Comparison of ENCODE assay signal across 15 cellular contexts in genomic region chr9:136374183-136374575, GRCh38. TPM values are rescaled to one million over a fixed set of nuclear protein-coding genes. Genes with fewer than 3 reads are reported as not detected.
DNase-seq lines count a peak whose midpoint lies in the region; ATAC-seq and TF ChIP-seq lines count a peak whose summit lies in the region.
"Had no signal": no experiment of that assay in that cellular context is flagged by ENCODE, and none has a peak within 500 bp of the region (broad histone marks: within the 10 kb centered on the region; RNA-seq: fewer than 3 reads in every experiment).

No MANE protein-coding gene starts in this region.

- no peaks in the 10 kb centered on the region for H3K27me3 ChIP-seq in IMR-90 (ENCODE audit: control insufficient read depth, insufficient read depth, low read length)
- no peaks in the 10 kb centered on the region for H3K27me3 ChIP-seq in breast epithelium
- H3K27me3 ChIP-seq in neutrophil = no peaks in the 10 kb centered on the region
- H3K27me3 ChIP-seq: SJCRH30 had no signal

- H3K9ac ChIP-seq in IMR-90 (ENCODE audit: low read depth, low read length) = no peak overlapping the region
- H3K9ac ChIP-seq: GM23248, KMS-11 had no signal

- no peak overlapping the region for H2BK120ac ChIP-seq in IMR-90 (ENCODE audit: low read depth, low read length)

- CTCF ChIA-PET in IMR-90 (lab: Yijun Ruan, JAX) = interaction anchor here (1.2 kb wide), 1 partner anchor 61 kb away, joined by 4 read pairs; no protein-coding TSS in a partner anchor

- no peak overlapping the region for H3K4ac ChIP-seq in IMR-90 (ENCODE audit: low read depth, low read length)

- no peak overlapping the region for H3K23ac ChIP-seq in IMR-90 (ENCODE audit: low read depth, low read length)

- H3K56ac ChIP-seq in IMR-90 (ENCODE audit: extremely low read depth, insufficient read depth, low read length) = no peak overlapping the region

- TF ChIP-seq RAD21 in IMR-90 (IDR thresholded peaks at IDR 0.05; ENCODE audit: low read length) = no peak

- H2AK9ac ChIP-seq in IMR-90 (replicated peaks; ENCODE audit: low read depth, low read length, poor library complexity) = peak overlapping the region; percentile 45

- no peaks in the 10 kb centered on the region for H4K20me1 ChIP-seq in IMR-90 (ENCODE audit: insufficient read depth, low read length)

- DNase-seq in IMR-90 = no peak
- no peak for DNase-seq in breast epithelium (ENCODE audit: low spot score in 2 of 2)
- DNase-seq: CD4-positive, alpha-beta T cell; GM23248; NCI-H1048; NCI-H1436 treated with DMSO at 0.1 percent for 48 hours; NCI-H2081; NCI-H748 treated with DMSO at 0.1 percent for 48 hours; PC-3 had no signal

- no TSS peak for BruUV-seq in IMR-90 (replicated peaks; lab: Mats Ljungman, UMichigan)

- peak overlapping the region; percentile 9; the same call in 1 of the 2 replicates for H2AK5ac ChIP-seq in IMR-90 (ENCODE audit: low read depth, low read length)

- H2BK5ac ChIP-seq in IMR-90 (ENCODE audit: low read depth, low read length, poor library complexity, severe bottlenecking) = no peak overlapping the region

- H3K9me3 ChIP-seq in IMR-90 (ENCODE audit: control insufficient read depth, insufficient read depth, low read length) (no peaks in the 10 kb centered on the region), breast epithelium (no peaks in the 10 kb centered on the region), neutrophil (no peaks in the 10 kb centered on the region)
- H3K9me3 ChIP-seq: SJCRH30 had no signal

- intact Hi-C loops in IMR-90 (cut with micrococcal nuclease) (no loop called here), breast epithelium (cut with DNase I; ENCODE audit: low total_unique reads) (no loop called here)

- in situ Hi-C loops in IMR-90 (cut with MboI; ENCODE audit: low sequenced_read_pairs) = no loop called here

- peaks cover 9% of the 10 kb centered on the region for H3K9me1 ChIP-seq in IMR-90 (ENCODE audit: insufficient read depth, low read length)

- no peaks in the 10 kb centered on the region; a peak in 1 of 4 replicates for H3K79me1 ChIP-seq in IMR-90 (ENCODE audit: low read depth in 1 of 2, low read length in 2 of 2)

- ATAC-seq in IMR-90 (ENCODE audit: low read depth) = no peak
- ATAC-seq in GM18498 (IDR thresholded peaks at IDR 0.05; ENCODE audit: unreplicated experiment) = no peak
- ATAC-seq in HG02763 (IDR thresholded peaks at IDR 0.05; ENCODE audit: unreplicated experiment) = no peak
- ATAC-seq: HCT116, PC-3 had no signal

- 90% methylated on average over 7 of the region's 14 CpGs; no CpG with 5 or more reads in 1 of the 2 experiments for WGBS in IMR-90 (ENCODE audit: extremely low coverage in 2 of 2, insufficient read length in 1 of 2), 2 experiments

- no peak overlapping the region for H3K18ac ChIP-seq in IMR-90 (ENCODE audit: low read depth, low read length)

- H3K27ac ChIP-seq in IMR-90 (ENCODE audit: insufficient read depth, low read length) (no peak overlapping the region), breast epithelium (peak overlapping the region; percentile 19 to 61), neutrophil (peak overlapping the region; percentile 73)
- H3K27ac ChIP-seq: GM23248, KMS-11 had no signal

- no peak overlapping the region for H2BK20ac ChIP-seq in IMR-90 (ENCODE audit: low read depth, low read length)

- TF ChIP-seq POLR2A in IMR-90 (IDR thresholded peaks at IDR 0.05; ENCODE audit: low read depth, low read length) (no peak), breast epithelium (IDR thresholded peaks at IDR 0.05) (no peak)

- H3K4me3 ChIP-seq in IMR-90 (ENCODE audit: insufficient read depth, low read depth, low read length) (no peak overlapping the region), breast epithelium (no peak overlapping the region), neutrophil (ENCODE audit: low read depth in 1 of 2, low read length in 1 of 2) (no peak overlapping the region)
- H3K4me3 ChIP-seq: GM23248 had no signal

- peaks cover 15% of the 10 kb centered on the region for H3K4me1 ChIP-seq in IMR-90 (ENCODE audit: control insufficient read depth, insufficient read depth, low read length)
- H3K4me1 ChIP-seq in breast epithelium = peaks cover 0 to 8% of the 10 kb centered on the region in 2 donors
- peaks cover 29 to 33% of the 10 kb centered on the region in 2 experiments for H3K4me1 ChIP-seq in neutrophil (ENCODE audit: control insufficient read depth in 1 of 2, insufficient read depth in 1 of 2, low read depth in 1 of 2, low read length in 1 of 2)

- no peak overlapping the region for H4K8ac ChIP-seq in IMR-90 (ENCODE audit: low read depth in 2 of 2, low read length in 2 of 2)

- no peak overlapping the region for H2AFZ ChIP-seq in IMR-90 (replicated peaks; ENCODE audit: low read length, poor library complexity)
- H2AFZ ChIP-seq: GM23248 had no signal

- H3K36me3 ChIP-seq in IMR-90 (ENCODE audit: control insufficient read depth, insufficient read depth, low read length) = peaks cover 9% of the 10 kb centered on the region
- no peaks in the 10 kb centered on the region for H3K36me3 ChIP-seq in breast epithelium
- peaks cover 34% of the 10 kb centered on the region for H3K36me3 ChIP-seq in neutrophil

- H4K91ac ChIP-seq in IMR-90 (ENCODE audit: insufficient read depth, low read depth, low read length) = no peak overlapping the region

- TF ChIP-seq CTCF in IMR-90 (conservative IDR thresholded peaks at IDR 0.05; ENCODE audit: low read depth, low read length) (no peak), breast epithelium (IDR thresholded peaks at IDR 0.05) (no peak), neutrophil (IDR thresholded peaks at IDR 0.05) (no peak)

- H2BK15ac ChIP-seq in IMR-90 (ENCODE audit: low read depth, low read length) = no peak overlapping the region

- POLR2A ChIA-PET in IMR-90 (lab: Charles Lee; ENCODE audit: unreplicated experiment) = no interaction called here

- no peak overlapping the region for H3K4me2 ChIP-seq in IMR-90 (ENCODE audit: low read depth, low read length)
- H3K4me2 ChIP-seq: KMS-11 had no signal

- H4K5ac ChIP-seq in IMR-90 (ENCODE audit: low read depth, low read length) = no peak overlapping the region

- no peak overlapping the region for H3K14ac ChIP-seq in IMR-90 (replicated peaks; ENCODE audit: low read depth, low read length)

- dilution Hi-C loops in IMR-90 (cut with HindIII; ENCODE audit: low sequenced_read_pairs, unreplicated experiment) = no loop called here

TF ChIP-seq in IMR-90, 13 proteins besides CTCF, POLR2A, EP300 and RAD21:
- no peak for TF ChIP-seq RCOR1 (IDR thresholded peaks at IDR 0.05; ENCODE audit: insufficient replicate concordance, low read length)
- no peak for TF ChIP-seq FOS (IDR thresholded peaks at IDR 0.05; ENCODE audit: low read depth, low read length)
- TF ChIP-seq RFX5 (IDR thresholded peaks at IDR 0.05; ENCODE audit: low read depth, low read length) = no peak
- no peak for TF ChIP-seq CHD1 (IDR thresholded peaks at IDR 0.05; ENCODE audit: low read depth, low read length)
- TF ChIP-seq ELK1 (IDR thresholded peaks at IDR 0.05; ENCODE audit: borderline replicate concordance, low read depth, low read length) = no peak
- TF ChIP-seq CEBPB (IDR thresholded peaks at IDR 0.05; ENCODE audit: low read depth, low read length) = no peak
- TF ChIP-seq MAZ (IDR thresholded peaks at IDR 0.05; ENCODE audit: borderline replicate concordance, low read depth, low read length) = no peak
- no peak for TF ChIP-seq BHLHE40 (IDR thresholded peaks at IDR 0.05; ENCODE audit: low read depth, low read length)
- no peak for TF ChIP-seq USF2 (IDR thresholded peaks at IDR 0.05; ENCODE audit: low read depth, low read length)
TF ChIP-seq in IMR-90: peak in this region for 0.

RNA-seq across cellular contexts. Expression of gene CARD9, which starts 0.7 kb away (rescaled TPM):
- 0.36 and 1.1 TPM in 2 replicates for total RNA-seq in IMR-90 (2012; rRNA removed)
- 1.5 and 1.9 TPM in 2 replicates for polyA plus RNA-seq in IMR-90 (2012; rRNA removed)
- polyA plus RNA-seq in IMR-90 (2012; cell fraction: cytosol; rRNA removed) = 0.47 and 1.0 TPM in 2 replicates
- 9.8 and 17.9 TPM in 2 replicates for polyA plus RNA-seq in IMR-90 (2012; cell fraction: nucleus; rRNA removed; ENCODE audit: low replicate concordance)
- 1 to 10 TPM; 3.0 to 7.6 (median 3.3) TPM for total RNA-seq in breast epithelium

RNA-seq across cellular contexts. Expression of gene DNLZ, which starts 10.6 kb away (rescaled TPM):
- total RNA-seq in IMR-90 (2012; rRNA removed) (2.0 and 6.1 TPM in 2 replicates), breast epithelium (10 to 100 TPM; 35.4 to 57.4 (median 40.0) TPM)
- polyA plus RNA-seq in IMR-90 (2012; rRNA removed) = 11.4 and 20.3 TPM in 2 replicates
- polyA plus RNA-seq in IMR-90 (2012; cell fraction: cytosol; rRNA removed) = 19.7 and 40.1 TPM in 2 replicates
- 8.7 and 31.6 TPM in 2 replicates for polyA plus RNA-seq in IMR-90 (2012; cell fraction: nucleus; rRNA removed; ENCODE audit: low replicate concordance)

RNA-seq across cellular contexts. Expression of gene SNAPC4, which starts 25.8 kb away (rescaled TPM):
- total RNA-seq in IMR-90 (2012; rRNA removed) (2.5 and 3.1 TPM in 2 replicates), breast epithelium (1 to 10 TPM; 4.6 to 7.5 (median 6.7) TPM)
- 6.5 and 7.6 TPM in 2 replicates for polyA plus RNA-seq in IMR-90 (2012; rRNA removed)
- 3.2 and 3.7 TPM in 2 replicates for polyA plus RNA-seq in IMR-90 (2012; cell fraction: cytosol; rRNA removed)
- polyA plus RNA-seq in IMR-90 (2012; cell fraction: nucleus; rRNA removed; ENCODE audit: low replicate concordance) = 42.0 and 62.6 TPM in 2 replicates

RNA-seq across cellular contexts. Expression of gene ENTR1, which starts 36.2 kb away (rescaled TPM):
- total RNA-seq in IMR-90 (2012; rRNA removed) (14.5 and 17.2 TPM in 2 replicates), breast epithelium (10 to 100 TPM; 23.7 to 54.4 (median 36.0) TPM)
- 34.9 and 37.3 TPM in 2 replicates for polyA plus RNA-seq in IMR-90 (2012; rRNA removed)
- 30.9 and 32.0 TPM in 2 replicates for polyA plus RNA-seq in IMR-90 (2012; cell fraction: cytosol; rRNA removed)
- polyA plus RNA-seq in IMR-90 (2012; cell fraction: nucleus; rRNA removed; ENCODE audit: low replicate concordance) = 139 and 181 TPM in 2 replicates

RNA-seq across cellular contexts. Expression of gene PMPCA, which starts 36.3 kb away (rescaled TPM):
- total RNA-seq in IMR-90 (2012; rRNA removed) = 62.6 and 86.7 TPM in 2 replicates
- polyA plus RNA-seq in IMR-90 (2012; rRNA removed) = 95.8 and 102 TPM in 2 replicates
- polyA plus RNA-seq in IMR-90 (2012; cell fraction: cytosol; rRNA removed) = 61.2 and 75.2 TPM in 2 replicates
- 216 and 222 TPM in 2 replicates for polyA plus RNA-seq in IMR-90 (2012; cell fraction: nucleus; rRNA removed; ENCODE audit: low replicate concordance)
- 10 to 100 TPM; 31.4 to 37.0 (median 35.1) TPM for total RNA-seq in breast epithelium
